Comparison of ENCODE assay signal across 8 cellular contexts in the genomic region with DNA sequence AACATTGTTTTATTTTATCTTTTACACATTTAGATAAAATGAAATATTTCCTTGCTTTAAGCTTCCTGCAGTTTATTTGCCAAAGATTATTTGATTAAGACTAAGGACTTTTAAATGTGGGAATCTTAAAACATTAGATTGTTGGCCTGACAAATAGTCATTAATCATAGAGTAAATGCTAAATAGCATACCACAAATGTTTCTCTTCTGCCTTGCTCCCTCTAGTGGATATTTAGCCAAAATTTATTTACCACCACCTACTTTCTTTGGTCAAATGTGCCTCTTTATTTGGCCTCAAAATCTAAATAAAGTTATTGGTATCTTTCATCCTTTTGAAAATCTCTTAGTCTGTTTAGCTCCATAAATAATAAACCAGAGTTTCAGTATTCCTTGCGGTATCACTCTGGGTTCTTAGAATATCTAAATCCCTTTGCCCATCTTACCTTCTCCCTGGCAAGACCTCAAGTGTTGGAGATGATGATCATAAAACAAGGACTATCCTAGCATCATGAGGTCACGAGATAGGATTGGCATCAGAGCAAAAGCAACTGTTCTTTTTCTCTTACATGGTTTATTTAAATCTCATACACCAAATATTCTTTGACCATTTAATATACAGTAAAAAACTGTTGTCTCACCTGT.
DNase-seq lines count a peak whose midpoint lies in the region; ATAC-seq and TF ChIP-seq lines count a peak whose summit lies in the region.

No MANE protein-coding gene starts in this region.

- H3K4me3 ChIP-seq in CD4-positive, CD25-positive, alpha-beta regulatory T cell (ENCODE audit: low read depth, low read length), result no peak overlapping the region
- no peak overlapping the region for H3K4me3 ChIP-seq in left lung

- peak in 2 of 3 donors; percentile 5 to 35 for DNase-seq in CD4-positive, CD25-positive, alpha-beta regulatory T cell
- DNase-seq in NCI-H2081 (lab: John Stamatoyannopoulos, UW), result peak; percentile 33 to 57
- DNase-seq in left lung, result no peak
- no peak for DNase-seq in activated naive CD4-positive, alpha-beta T cell treated with anti-CD3 and anti-CD28 coated beads for 36 hours

- no peaks in the 10 kb centered on the region for H3K4me1 ChIP-seq in CD4-positive, CD25-positive, alpha-beta regulatory T cell (ENCODE audit: control insufficient read depth, insufficient read depth, low read length, poor library complexity, severe bottlenecking)
- no peaks in the 10 kb centered on the region for H3K4me1 ChIP-seq in left lung

- no peaks in the 10 kb centered on the region for H3K27me3 Mint-ChIP-seq in CD4-positive, CD25-positive, alpha-beta regulatory T cell
- H3K27me3 Mint-ChIP-seq in brain, result no peaks in the 10 kb centered on the region
- H3K27me3 Mint-ChIP-seq in activated naive CD4-positive, alpha-beta T cell treated with anti-CD3 and anti-CD28 coated beads for 36 hours (ENCODE audit: low read depth), result peaks cover 2% of the 10 kb centered on the region

- H3K27ac Mint-ChIP-seq in CD4-positive, CD25-positive, alpha-beta regulatory T cell, result no peak overlapping the region
- peak overlapping the region in 1 of 5 experiments; percentile 39 for H3K27ac Mint-ChIP-seq in brain
- H3K27ac Mint-ChIP-seq in activated naive CD4-positive, alpha-beta T cell treated with anti-CD3 and anti-CD28 coated beads for 36 hours, result no peak overlapping the region

- intact Hi-C loops in left lung (cut with DNase I), result no loop called here
- intact Hi-C loops in activated naive CD4-positive, alpha-beta T cell treated with anti-CD3 and anti-CD28 coated beads for 36 hours (cut with micrococcal nuclease), result loop anchor here (1.0 to 5.0 kb wide), 4 partner anchors 106 to 1148 kb away; no protein-coding TSS in a partner anchor

- H3K9me3 ChIP-seq in CD4-positive, CD25-positive, alpha-beta regulatory T cell (ENCODE audit: control insufficient read depth in 2 of 2, low read length in 2 of 2), result no peaks in the 10 kb centered on the region
- no peaks in the 10 kb centered on the region for H3K9me3 ChIP-seq in left lung

- H3K27ac ChIP-seq in CD4-positive, CD25-positive, alpha-beta regulatory T cell (ENCODE audit: insufficient read depth, low read length, poor library complexity, severe bottlenecking), result no peak overlapping the region
- no peak overlapping the region for H3K27ac ChIP-seq in left lung

- CTCF ChIA-PET in activated naive CD4-positive, alpha-beta T cell treated with anti-CD3 and anti-CD28 coated beads for 36 hours (lab: Charles Lee), result interaction anchor here (0.6 to 1.4 kb wide), 4 partner anchors 11 to 929 kb away, joined by 3 to 4 read pairs (median 3); no protein-coding TSS in a partner anchor

- H3K4me1 Mint-ChIP-seq in CD4-positive, CD25-positive, alpha-beta regulatory T cell, result no peaks in the 10 kb centered on the region
- H3K4me1 Mint-ChIP-seq in brain, result peaks cover 19% of the 10 kb centered on the region
- no peaks in the 10 kb centered on the region for H3K4me1 Mint-ChIP-seq in activated naive CD4-positive, alpha-beta T cell treated with anti-CD3 and anti-CD28 coated beads for 36 hours (ENCODE audit: low read depth)

- no peaks in the 10 kb centered on the region for H3K27me3 ChIP-seq in CD4-positive, CD25-positive, alpha-beta regulatory T cell (ENCODE audit: control insufficient read depth, insufficient read depth, low read length)
- no peaks in the 10 kb centered on the region for H3K27me3 ChIP-seq in left lung

- TF ChIP-seq CTCF in brain (conservative IDR thresholded peaks at IDR 0.05), result peak; percentile 59 to 77
- peak; percentile 36 to 52 for TF ChIP-seq CTCF in left lung (IDR thresholded peaks at IDR 0.05)

- H3K36me3 ChIP-seq in CD4-positive, CD25-positive, alpha-beta regulatory T cell (ENCODE audit: control insufficient read depth, insufficient read depth, low read length), result no peaks in the 10 kb centered on the region
- no peaks in the 10 kb centered on the region for H3K36me3 ChIP-seq in left lung

- no peaks in the 10 kb centered on the region for H3K9me3 Mint-ChIP-seq in CD4-positive, CD25-positive, alpha-beta regulatory T cell
- H3K9me3 Mint-ChIP-seq in brain, result no peaks in the 10 kb centered on the region
- no peaks in the 10 kb centered on the region for H3K9me3 Mint-ChIP-seq in activated naive CD4-positive, alpha-beta T cell treated with anti-CD3 and anti-CD28 coated beads for 36 hours

- no peak overlapping the region for H3K4me3 Mint-ChIP-seq in CD4-positive, CD25-positive, alpha-beta regulatory T cell
- H3K4me3 Mint-ChIP-seq in brain, result no peak overlapping the region
- H3K4me3 Mint-ChIP-seq in activated naive CD4-positive, alpha-beta T cell treated with anti-CD3 and anti-CD28 coated beads for 36 hours, result no peak overlapping the region

- ATAC-seq in CD4-positive, CD25-positive, alpha-beta regulatory T cell (ENCODE audit: low read depth in 2 of 2), result no peak
- ATAC-seq in GM21367 (IDR thresholded peaks at IDR 0.05; ENCODE audit: unreplicated experiment) (peak; percentile 51), left lung (peak; percentile 72), HG02678 (IDR thresholded peaks at IDR 0.05; ENCODE audit: unreplicated experiment) (no peak), GM19463 (IDR thresholded peaks at IDR 0.05; ENCODE audit: unreplicated experiment) (no peak)

- H3K36me3 Mint-ChIP-seq in CD4-positive, CD25-positive, alpha-beta regulatory T cell, result no peaks in the 10 kb centered on the region
- H3K36me3 Mint-ChIP-seq in brain, result peaks cover 47% of the 10 kb centered on the region
- H3K36me3 Mint-ChIP-seq in activated naive CD4-positive, alpha-beta T cell treated with anti-CD3 and anti-CD28 coated beads for 36 hours (ENCODE audit: low read depth), result no peaks in the 10 kb centered on the region

Comparison
In these comparisons a context has a peak if more than half of its experiments do, and no peak if none do; other contexts are left out.
1. ATAC-seq: peak in GM21367 (single experiment) and left lung (single experiment); none in CD4-positive, CD25-positive, alpha-beta regulatory T cell (0 of 2), HG02678 (single experiment) and GM19463 (single experiment).
2. DNase-seq: peak in CD4-positive, CD25-positive, alpha-beta regulatory T cell (2 of 3) and NCI-H2081 (2 of 2); none in left lung (0 of 2) and activated naive CD4-positive, alpha-beta T cell treated with anti-CD3 and anti-CD28 coated beads for 36 hours (single experiment).